ENCODE assay signal across 8 cellular contexts in the genomic region with DNA sequence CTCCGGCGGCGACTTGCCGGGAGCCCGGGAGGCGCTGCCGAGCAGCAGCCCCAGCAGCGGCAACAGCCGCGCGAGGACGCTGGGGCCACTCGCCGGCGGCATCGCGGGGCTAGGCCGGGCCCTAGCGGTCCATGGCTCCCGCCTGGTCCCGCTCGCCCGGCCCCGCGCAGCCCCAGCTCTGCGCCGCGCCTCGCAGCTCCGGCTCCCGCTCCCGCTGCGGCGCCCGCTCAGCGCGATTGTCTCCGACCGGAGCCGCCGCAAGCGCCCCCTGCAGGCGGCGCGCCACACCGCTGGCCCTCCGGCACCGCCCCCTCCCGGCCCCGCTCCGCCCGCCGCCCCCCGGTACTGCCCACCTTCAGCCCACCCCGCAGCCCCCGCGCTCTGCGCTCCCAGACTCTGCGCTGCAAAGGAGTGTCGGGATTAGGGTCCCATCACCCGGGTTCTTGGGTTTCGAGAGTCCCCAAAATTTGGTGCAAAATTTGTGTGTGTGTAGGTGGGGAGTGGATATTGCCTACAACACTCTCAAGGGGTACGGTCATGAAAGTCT. TPM values are rescaled to one million over a fixed set of nuclear protein-coding genes. Genes with fewer than 3 reads are reported as not detected.
A peak's percentile ranks its signal among the peaks of the same experiment; 100 is the strongest.
DNase-seq lines count a peak whose midpoint lies in the region; ATAC-seq and TF ChIP-seq lines count a peak whose summit lies in the region.

A gene (minus strand): TSS at position 241 of the 547 bp plus-strand sequence. CDS start 139 bp downstream, at position 102.

- peak; percentile 67 for ATAC-seq in GM19452 (IDR thresholded peaks at IDR 0.05; ENCODE audit: unreplicated experiment)
- ATAC-seq in activated CD4-positive, CD25-positive, alpha-beta regulatory T cell treated with anti-CD3 and anti-CD28 coated beads, Interleukin-2, amount 50 U/mL, for 24 hours, result peak; percentile 90
- no peak for ATAC-seq in GM18517 (IDR thresholded peaks at IDR 0.05; ENCODE audit: unreplicated experiment)

- no peaks in the 10 kb centered on the region for H3K36me3 Mint-ChIP-seq in chondrocyte (ENCODE audit: low read depth)

- peak within 1 kb of the TSS; percentile 80 for H3K4me3 Mint-ChIP-seq in chondrocyte (ENCODE audit: unreplicated experiment)

- H3K27ac Mint-ChIP-seq in chondrocyte (ENCODE audit: unreplicated experiment), result no peak within 1 kb of the TSS

- H3K9me3 Mint-ChIP-seq in chondrocyte (ENCODE audit: low read depth), result no peaks in the 10 kb centered on the region

- peaks cover 23% of the 10 kb centered on the region for H3K4me1 Mint-ChIP-seq in chondrocyte (ENCODE audit: low read depth)

- TF ChIP-seq CTCF in chondrocyte (IDR thresholded peaks at IDR 0.05), result peak; percentile 87

- H3K27me3 Mint-ChIP-seq in chondrocyte (ENCODE audit: low read depth), result peaks cover 11% of the 10 kb centered on the region

- DNase-seq in AG20443 (ENCODE audit: low spot score), result peak; percentile 94
- DNase-seq in NCI-H1930 (lab: John Stamatoyannopoulos, UW), result peak; percentile 37 to 75
- no peak for DNase-seq in chondrocyte (ENCODE audit: low spot score)
- DNase-seq in kidney glomerular epithelial cell (lab: John Stamatoyannopoulos, UW), result peak; percentile 43
- DNase-seq in stimulated activated CD4-positive, alpha-beta T cell treated with anti-CD3 and anti-CD28 coated beads, Interleukin-2, amount 100 ng/mL, for 24 hours, result peak; percentile 72 to 77

RNA-seq across cellular contexts. Expression of the gene that starts here (rescaled TPM):
- total RNA-seq in chondrocyte, result 14.8 to 20.6 TPM (median 18.6 TPM) in 3 replicates
